ENCODE assay signal across 29 cellular contexts in the genomic region with DNA sequence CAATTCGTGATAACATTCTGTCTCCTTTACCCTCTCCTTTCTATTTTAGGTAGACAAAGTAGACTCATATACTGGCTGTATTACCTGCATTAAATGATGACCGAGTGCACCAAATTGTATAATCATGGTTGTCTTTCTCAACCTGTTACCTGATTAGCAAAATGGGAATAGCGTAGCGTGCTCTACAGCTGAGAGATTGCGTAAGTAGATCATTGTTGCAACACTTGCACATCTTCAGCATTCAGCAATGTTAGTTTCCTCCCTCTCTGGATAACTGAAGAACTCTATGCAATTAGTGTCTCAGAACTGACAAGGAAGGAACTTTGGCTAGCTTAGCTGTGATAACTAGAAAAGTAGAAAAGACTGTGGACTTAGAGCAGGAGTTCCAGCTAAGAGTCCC.
"Had no signal": no experiment of that assay in that cellular context is flagged by ENCODE, and none has a peak within 500 bp of the region (broad histone marks: within the 10 kb centered on the region; RNA-seq: fewer than 3 reads in every experiment).

No MANE protein-coding gene starts in this region.

- DNase-seq: activated CD4-positive, alpha-beta memory T cell treated with anti-CD3 and anti-CD28 coated beads, Interleukin-2, amount 10 ng/mL, durations not matched to agents 7 days and 5 days; activated CD4-positive, alpha-beta T cell treated with anti-CD3 and anti-CD28 coated beads for 36 hours; activated CD4-positive, alpha-beta T cell treated with anti-CD3 and anti-CD28 coated beads, Interleukin-2, amount 50 U/mL, for 1 hour; activated gamma-delta T cell; activated naive CD4-positive, alpha-beta T cell treated with anti-CD3 and anti-CD28 coated beads, Interleukin-2, amount 10 ng/mL, durations not matched to agents 7 days and 5 days; activated naive CD8-positive, alpha-beta T cell treated with anti-CD3 and anti-CD28 coated beads for 36 hours; activated T-cell treated with anti-CD3 and anti-CD28 coated beads for 4 hours; activated T-cell treated with anti-CD3 and anti-CD28 coated beads, Interleukin-2, amount 50 U/mL, for 48 hours; anterior cingulate cortex; caudate nucleus; colonic mucosa; Karpas-422; MV-4-11; NCI-H1105; NCI-H1436; NCI-H187; NCI-H2081; NCI-H510A treated with DMSO at 0.1 percent for 48 hours; NCI-H69; NK-92 treated with Interleukin-12 subunit alpha and Interleukin-12 subunit beta, amount 100 ng/mL, for 24 hours; PC-3; SHP77; T-cell; T-helper 2 cell; T1000 had no signal

- H3K36me3 ChIP-seq: colonic mucosa, SJSA1 had no signal

- H3K27ac ChIP-seq: colonic mucosa, SJSA1, VCaP had no signal

- H3K9me3 ChIP-seq: colonic mucosa, SJSA1 had no signal

- H3K27me3 ChIP-seq: colonic mucosa, SJSA1 had no signal

- ATAC-seq: activated CD4-positive, alpha-beta T cell treated with anti-CD3 and anti-CD28 coated beads for 36 hours; activated T-helper 17 cell treated with anti-CD3 and anti-CD28 coated beads, Interleukin-2, amount 50 U/mL, for 72 hours; PC-3; SK-N-SH treated with all-trans-retinoic acid at 6 μM for 48 hours; T-cell had no signal

- H3K4me3 ChIP-seq: colonic mucosa, SJSA1 had no signal

- H3K4me1 ChIP-seq: colonic mucosa, SJSA1 had no signal
